23 cellular contexts compared by ENCODE assay signal in the genomic region with DNA sequence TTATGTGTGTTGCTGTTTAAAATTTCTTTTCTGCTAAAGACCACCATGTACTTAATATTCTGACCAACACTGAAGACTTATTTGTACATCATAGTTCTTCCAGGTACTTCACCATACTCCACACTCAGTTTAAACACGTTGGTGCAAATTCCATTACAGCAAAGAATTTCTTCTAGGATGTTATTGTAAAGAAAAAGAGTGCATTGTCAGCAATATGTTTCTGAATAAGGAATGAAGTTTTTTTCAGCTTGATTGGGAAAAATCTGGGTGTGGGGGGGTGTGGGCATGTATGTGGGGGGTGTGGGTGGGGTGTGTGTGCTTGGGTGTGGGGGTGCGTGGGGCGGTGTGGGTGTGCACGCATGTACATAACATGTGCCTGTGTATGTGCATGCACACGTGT.
A peak's percentile ranks its signal among the peaks of the same experiment; 100 is the strongest.
DNase-seq lines count a peak whose midpoint lies in the region; ATAC-seq and TF ChIP-seq lines count a peak whose summit lies in the region.
"Had no signal": no experiment of that assay in that cellular context is flagged by ENCODE, and none has a peak within 500 bp of the region (broad histone marks: within the 10 kb centered on the region; RNA-seq: fewer than 3 reads in every experiment).

No MANE protein-coding gene starts in this region.

- peaks cover 3% of the 10 kb centered on the region for H3K9me3 Mint-ChIP-seq in nephron progenitor cell
- H3K9me3 Mint-ChIP-seq: CD4-positive, alpha-beta T cell; CD8-positive, alpha-beta memory T cell; GM23338; HFFc6 had no signal

- H3K9me3 ChIP-seq in left ventricle myocardium inferior (replicated peaks) (no peaks in the 10 kb centered on the region), left lung (no peaks in the 10 kb centered on the region)
- H3K9me3 ChIP-seq: BE2C, HAP-1 had no signal

- H3K4me3 ChIP-seq in left ventricle myocardium inferior = no peak overlapping the region
- H3K4me3 ChIP-seq in left lung = no peak overlapping the region
- H3K4me3 ChIP-seq: BLaER1 treated with 17β-estradiol and CSF1 and Interleukin-3, amounts not matched to agents 10 nM and 100 nM; GM12878; GM23338; HAP-1 had no signal

- H3K27me3 Mint-ChIP-seq in nephron progenitor cell (ENCODE audit: low read depth, poor library complexity) = peaks cover 9% of the 10 kb centered on the region
- H3K27me3 Mint-ChIP-seq: CD4-positive, alpha-beta T cell; CD8-positive, alpha-beta memory T cell had no signal

- H3K4me3 Mint-ChIP-seq in nephron progenitor cell = no peak overlapping the region
- H3K4me3 Mint-ChIP-seq: CD14-positive monocyte; CD4-positive, alpha-beta T cell; CD8-positive, alpha-beta memory T cell; GM23338; HFFc6 had no signal

- no peak for DNase-seq in left ventricle myocardium inferior
- DNase-seq in Right ventricle myocardium inferior (ENCODE audit: missing footprints) = no peak
- DNase-seq in left lung = no peak
- DNase-seq in globus pallidus (ENCODE audit: low spot score) = no peak
- no peak for DNase-seq in NCI-H2081 treated with DMSO at 0.1 percent for 48 hours (lab: John Stamatoyannopoulos, UW)
- DNase-seq in nephron progenitor cell = no peak
- DNase-seq: ACHN; AML-193; BE2C; CD4-positive, alpha-beta T cell; CD8-positive, alpha-beta memory T cell; DMS 273 treated with DMSO at 0.1 percent for 48 hours; DMS79; EL; GDM1; HFFc6 had no signal

- H3K36me3 ChIP-seq in left ventricle myocardium inferior (no peaks in the 10 kb centered on the region), left lung (no peaks in the 10 kb centered on the region)
- H3K36me3 ChIP-seq: BE2C, HAP-1 had no signal

- intact Hi-C loops in left ventricle myocardium inferior (cut with micrococcal nuclease) = no loop called here
- intact Hi-C loops in Right ventricle myocardium inferior (cut with DNase I) = loop anchor here (5.0 to 10.0 kb wide), 2 partner anchors 163 to 390 kb away; a partner anchor contains a TSS
- intact Hi-C loops in left lung (cut with DNase I) = no loop called here

- TF ChIP-seq CTCF in left ventricle myocardium inferior (IDR thresholded peaks at IDR 0.05; ENCODE audit: borderline replicate concordance) = no peak
- TF ChIP-seq CTCF in VCaP (conservative IDR thresholded peaks at IDR 0.05) = no peak
- no peak for TF ChIP-seq CTCF in left lung (IDR thresholded peaks at IDR 0.05)
- no peak for TF ChIP-seq CTCF in nephron progenitor cell (IDR thresholded peaks at IDR 0.05)

- H3K27ac ChIP-seq in left ventricle myocardium inferior (replicated peaks) (peak overlapping the region; percentile 55), VCaP (peak overlapping the region; percentile 68), left lung (no peak overlapping the region)
- H3K27ac ChIP-seq: 22Rv1; BLaER1 treated with 17β-estradiol and CSF1 and Interleukin-3, amounts not matched to agents 10 nM and 100 nM had no signal

- ATAC-seq in Right ventricle myocardium inferior (no peak), left lung (peak; percentile 40)
- ATAC-seq: GM12878, GM23338 had no signal

- no peak overlapping the region for H3K27ac Mint-ChIP-seq in nephron progenitor cell
- H3K27ac Mint-ChIP-seq: CD14-positive monocyte; CD4-positive, alpha-beta T cell; CD8-positive, alpha-beta memory T cell; GM23338; HFFc6 had no signal

- H3K27me3 ChIP-seq in left ventricle myocardium inferior (ENCODE audit: low read depth) (no peaks in the 10 kb centered on the region), left lung (no peaks in the 10 kb centered on the region)
- H3K27me3 ChIP-seq: BE2C; BLaER1 treated with 17β-estradiol and CSF1 and Interleukin-3, amounts not matched to agents 10 nM and 100 nM had no signal

- H3K4me1 ChIP-seq in left ventricle myocardium inferior (peaks cover 32% of the 10 kb centered on the region), left lung (no peaks in the 10 kb centered on the region)
- H3K4me1 ChIP-seq: BE2C had no signal

- peaks cover 46% of the 10 kb centered on the region for H3K4me1 Mint-ChIP-seq in nephron progenitor cell
- H3K4me1 Mint-ChIP-seq: CD14-positive monocyte; CD8-positive, alpha-beta memory T cell had no signal

- H3K36me3 Mint-ChIP-seq in nephron progenitor cell (ENCODE audit: low read depth) = peaks cover 4% of the 10 kb centered on the region

Comparison
In these comparisons a context has a peak if more than half of its experiments do, and no peak if none do; other contexts are left out.
1. H3K27ac ChIP-seq: peak in left ventricle myocardium inferior (single experiment) and VCaP (single experiment); none in left lung (0 of 2).